ENCODE assay signal across 10 cellular contexts in the genomic region with DNA sequence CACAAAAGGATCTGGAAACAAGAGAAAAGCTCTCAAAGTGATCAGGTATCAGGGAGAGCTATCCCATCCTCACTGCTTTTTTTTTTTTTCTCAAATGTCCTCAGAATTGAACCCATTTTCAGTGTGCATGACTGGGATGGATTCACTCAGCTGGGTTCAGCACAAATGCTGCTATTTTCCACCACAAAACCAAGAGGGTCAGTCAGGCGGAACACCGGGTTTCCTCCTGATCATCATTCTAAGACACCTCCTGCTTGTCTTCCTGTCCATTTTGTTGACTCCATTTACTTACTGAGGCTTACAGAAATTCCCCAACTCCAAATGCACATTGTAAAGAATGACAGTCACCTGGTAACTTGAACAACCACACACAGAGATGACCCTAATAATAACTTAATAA. TPM values are rescaled to one million over a fixed set of nuclear protein-coding genes. Genes with fewer than 3 reads are reported as not detected.
DNase-seq lines count a peak whose midpoint lies in the region; ATAC-seq, FAIRE-seq and TF ChIP-seq lines count a peak whose summit lies in the region.
"Had no signal": no experiment of that assay in that cellular context is flagged by ENCODE, and none has a peak within 500 bp of the region (broad histone marks: within the 10 kb centered on the region; RNA-seq: fewer than 3 reads in every experiment).

No MANE protein-coding gene starts in this region.

- no peak for ATAC-seq in activated naive CD4-positive, alpha-beta T cell treated with anti-CD3 and anti-CD28 coated beads, Interleukin-2, amount 50 U/mL, for 72 hours
- ATAC-seq in HG03108 (IDR thresholded peaks at IDR 0.05; ENCODE audit: unreplicated experiment) = peak; percentile 73
- ATAC-seq in stimulated activated naive CD8-positive, alpha-beta T cell treated with anti-CD3 and anti-CD28 coated beads, Interleukin-15, Interleukin-2, amounts not matched to agents 100 U/mL and 50 U/mL, for 24 hours = no peak

- no peak overlapping the region for H4K91ac ChIP-seq in H1 (replicated peaks; ENCODE audit: insufficient read length, low read length)

- H3K9me3 ChIP-seq in H1 (ENCODE audit: insufficient read depth in 2 of 2, low read depth in 1 of 2, low read length in 1 of 2) (no peaks in the 10 kb centered on the region), thyroid gland (no peaks in the 10 kb centered on the region)

- H3K4me3 ChIP-seq in H1 (ENCODE audit: extremely low read depth in 1 of 4, insufficient read depth in 2 of 4, low read depth in 3 of 4, low read length in 4 of 4) (no peak overlapping the region), thyroid gland (replicated peaks in 1 of 3) (no peak overlapping the region)

- no peaks in the 10 kb centered on the region for H3K36me3 Mint-ChIP-seq in activated naive CD4-positive, alpha-beta T cell treated with anti-CD3 and anti-CD28 coated beads, Interleukin-2, amount 10 ng/mL, durations not matched to agents 7 days and 5 days
- peaks cover 0 to 3% of the 10 kb centered on the region in 2 donors for H3K36me3 Mint-ChIP-seq in activated naive CD4-positive, alpha-beta T cell treated with anti-CD3 and anti-CD28 coated beads, Interleukin-2, amount 50 U/mL, for 72 hours
- H3K36me3 Mint-ChIP-seq in activated CD4-positive, alpha-beta T cell treated with anti-CD3 and anti-CD28 coated beads, Interleukin-2, amount 10 ng/mL, durations not matched to agents 7 days and 5 days (ENCODE audit: low read depth) = no peaks in the 10 kb centered on the region

- H2BK120ac ChIP-seq in H1 (replicated peaks; ENCODE audit: low read depth, low read length) = no peak overlapping the region

- no peak for FAIRE-seq in H1 (lab: Jason Lieb, UNC)
- FAIRE-seq: A204.1, bronchial epithelial cell had no signal

- intact Hi-C loops in thyroid gland (cut with DNase I) = no loop called here

- H3K4ac ChIP-seq in H1 (replicated peaks; ENCODE audit: insufficient read length, low read depth, low read length) = no peak overlapping the region

- H3K27ac Mint-ChIP-seq in activated naive CD4-positive, alpha-beta T cell treated with anti-CD3 and anti-CD28 coated beads, Interleukin-2, amount 10 ng/mL, durations not matched to agents 7 days and 5 days = peak overlapping the region; percentile 50
- H3K27ac Mint-ChIP-seq in activated naive CD4-positive, alpha-beta T cell treated with anti-CD3 and anti-CD28 coated beads, Interleukin-2, amount 50 U/mL, for 72 hours = no peak overlapping the region
- H3K27ac Mint-ChIP-seq in activated CD4-positive, alpha-beta T cell treated with anti-CD3 and anti-CD28 coated beads, Interleukin-2, amount 10 ng/mL, durations not matched to agents 7 days and 5 days = no peak overlapping the region

- POLR2A ChIA-PET in H1 (lab: Charles Lee; ENCODE audit: partially characterized antibody) = interaction anchor here (1.1 kb wide), 1 partner anchor 11 kb away, joined by 4 read pairs; no protein-coding TSS in a partner anchor
- POLR2A ChIA-PET in activated CD4-positive, alpha-beta T cell treated with anti-CD3 and anti-CD28 coated beads, Interleukin-2, amount 10 ng/mL, durations not matched to agents 7 days and 5 days (lab: Charles Lee) = no interaction called here

- H3K36me3 ChIP-seq in H1 (ENCODE audit: control insufficient read depth in 2 of 4, insufficient read depth in 4 of 4, low read length in 3 of 4) (no peaks in the 10 kb centered on the region), thyroid gland (peaks cover 0 to 5% of the 10 kb centered on the region in 2 donors)

- no peak for TF ChIP-seq RAD21 in H1 (IDR thresholded peaks at IDR 0.05 in 1 of 2, conservative IDR thresholded peaks at IDR 0.05 in 1 of 2; ENCODE audit: low read depth in 2 of 2, low read length in 2 of 2)

- no peak overlapping the region for H2BK15ac ChIP-seq in H1 (ENCODE audit: low read length)

- peaks cover 10% of the 10 kb centered on the region for H3K27me3 Mint-ChIP-seq in activated naive CD4-positive, alpha-beta T cell treated with anti-CD3 and anti-CD28 coated beads, Interleukin-2, amount 10 ng/mL, durations not matched to agents 7 days and 5 days
- no peaks in the 10 kb centered on the region for H3K27me3 Mint-ChIP-seq in activated CD4-positive, alpha-beta T cell treated with anti-CD3 and anti-CD28 coated beads, Interleukin-2, amount 10 ng/mL, durations not matched to agents 7 days and 5 days

- H2AFZ ChIP-seq in H1 (ENCODE audit: low read length) = peak overlapping the region; percentile 63; the same call in 1 of the 2 replicates

- no peaks in the 10 kb centered on the region for H3K79me2 ChIP-seq in H1 (ENCODE audit: control insufficient read depth in 1 of 2, insufficient read depth in 2 of 2, low read length in 2 of 2)

- no peaks in the 10 kb centered on the region for H4K20me1 ChIP-seq in H1 (replicated peaks in 1 of 2; ENCODE audit: control insufficient read depth in 1 of 2, insufficient read depth in 2 of 2, low read length in 2 of 2)

- TF ChIP-seq POLR2A in H1 (IDR thresholded peaks at IDR 0.05; ENCODE audit: control extremely low read depth in 1 of 2, low read depth in 2 of 2, low read length in 2 of 2) (no peak), thyroid gland (IDR thresholded peaks at IDR 0.05) (no peak)

- H3K27me3 ChIP-seq in H1 (replicated peaks in 1 of 4; ENCODE audit: control insufficient read depth in 3 of 4, extremely low read depth in 1 of 4, insufficient read depth in 3 of 4, low read length in 3 of 4) (no peaks in the 10 kb centered on the region), thyroid gland (no peaks in the 10 kb centered on the region)

- H3K18ac ChIP-seq in H1 (ENCODE audit: extremely low read depth, low read length) = no peak overlapping the region; the same call in 1 of the 2 replicates

- H3K56ac ChIP-seq in H1 (replicated peaks; ENCODE audit: insufficient read length, low read depth, low read length) = no peak overlapping the region

- H4K8ac ChIP-seq in H1 (ENCODE audit: extremely low read depth, insufficient read depth, low read length) = no peak overlapping the region; the same call in 1 of the 2 replicates

- no peak overlapping the region for H4K5ac ChIP-seq in H1 (ENCODE audit: insufficient read length, low read depth, low read length)

- H2AK5ac ChIP-seq in H1 (ENCODE audit: low read depth, low read length) = no peak overlapping the region; the same call in 1 of the 2 replicates

- H3K27ac ChIP-seq in H1 (ENCODE audit: low read depth, low read length) (no peak overlapping the region), thyroid gland (peak overlapping the region; percentile 84 to 90 (median 86))

- no peaks in the 10 kb centered on the region for H3K79me1 ChIP-seq in H1 (ENCODE audit: low read depth, low read length)

- H2BK5ac ChIP-seq in H1 (ENCODE audit: low read depth, low read length) = peak overlapping the region; percentile 88

- H3K4me3 Mint-ChIP-seq in activated naive CD4-positive, alpha-beta T cell treated with anti-CD3 and anti-CD28 coated beads, Interleukin-2, amount 10 ng/mL, durations not matched to agents 7 days and 5 days = no peak overlapping the region
- no peak overlapping the region for H3K4me3 Mint-ChIP-seq in activated CD4-positive, alpha-beta T cell treated with anti-CD3 and anti-CD28 coated beads, Interleukin-2, amount 10 ng/mL, durations not matched to agents 7 days and 5 days

- WGBS in H1 (ENCODE audit: extremely low coverage in 1 of 2, insufficient coverage in 1 of 2, insufficient read length in 1 of 2, insufficient replicate concordance in 2 of 2, low coverage in 1 of 2, low lambda C conversion rate in 2 of 2, missing lambda C conversion rate in 1 of 2), 2 experiments = 96% methylated on average over 2 of the region's 2 CpGs; no CpG with 5 or more reads in 1 of the 2 experiments
- WGBS in thyroid gland, 2 donors = 54 to 55% methylated on average over 2 of the region's 2 CpGs

- H3K23ac ChIP-seq in H1 (ENCODE audit: insufficient read length) = no peak overlapping the region

- no peak overlapping the region for H3K9ac ChIP-seq in H1 (replicated peaks in 1 of 4; ENCODE audit: extremely low read depth in 1 of 4, low read depth in 3 of 4, low read length in 3 of 4)

- no peak overlapping the region for H3K14ac ChIP-seq in H1 (ENCODE audit: insufficient read length)

- DNase-seq in activated naive CD4-positive, alpha-beta T cell treated with anti-CD3 and anti-CD28 coated beads, Interleukin-2, amount 10 ng/mL, durations not matched to agents 7 days and 5 days = no peak
- DNase-seq in activated naive CD4-positive, alpha-beta T cell treated with anti-CD3 and anti-CD28 coated beads, Interleukin-2, amount 50 U/mL, for 72 hours (ENCODE audit: low spot score in 2 of 2) = no peak
- DNase-seq in H1 (ENCODE audit: low read depth in 1 of 2, low spot score in 2 of 2) = no peak
- DNase-seq in thyroid gland = peak in 1 of 2 donors; percentile 36
- no peak for DNase-seq in activated CD4-positive, alpha-beta T cell treated with anti-CD3 and anti-CD28 coated beads, Interleukin-2, amount 10 ng/mL, durations not matched to agents 7 days and 5 days
- no peak for DNase-seq in stimulated activated naive CD8-positive, alpha-beta T cell treated with anti-CD3 and anti-CD28 coated beads, Interleukin-15, Interleukin-2, amounts not matched to agents 100 U/mL and 50 U/mL, for 24 hours
- DNase-seq in NCI-H526 treated with DMSO at 0.1 percent for 48 hours (lab: John Stamatoyannopoulos, UW) = no peak

- H3K9me3 Mint-ChIP-seq in activated naive CD4-positive, alpha-beta T cell treated with anti-CD3 and anti-CD28 coated beads, Interleukin-2, amount 10 ng/mL, durations not matched to agents 7 days and 5 days = no peaks in the 10 kb centered on the region
- peaks cover 0 to 4% of the 10 kb centered on the region in 2 donors for H3K9me3 Mint-ChIP-seq in activated naive CD4-positive, alpha-beta T cell treated with anti-CD3 and anti-CD28 coated beads, Interleukin-2, amount 50 U/mL, for 72 hours
- no peaks in the 10 kb centered on the region for H3K9me3 Mint-ChIP-seq in activated CD4-positive, alpha-beta T cell treated with anti-CD3 and anti-CD28 coated beads, Interleukin-2, amount 10 ng/mL, durations not matched to agents 7 days and 5 days

- H2BK12ac ChIP-seq in H1 (ENCODE audit: low read depth, low read length) = peak overlapping the region; percentile 81; the same call in 1 of the 2 replicates

- H2BK20ac ChIP-seq in H1 (ENCODE audit: low read length) = 0 out of 2 replicates have a peak overlapping the region, but pooled peaks have one; percentile 13

- peaks cover 67% of the 10 kb centered on the region for H3K4me1 Mint-ChIP-seq in activated naive CD4-positive, alpha-beta T cell treated with anti-CD3 and anti-CD28 coated beads, Interleukin-2, amount 10 ng/mL, durations not matched to agents 7 days and 5 days
- peaks cover 51% of the 10 kb centered on the region for H3K4me1 Mint-ChIP-seq in activated CD4-positive, alpha-beta T cell treated with anti-CD3 and anti-CD28 coated beads, Interleukin-2, amount 10 ng/mL, durations not matched to agents 7 days and 5 days

- TF ChIP-seq CTCF in H1 (IDR thresholded peaks at IDR 0.05; ENCODE audit: control extremely low read depth in 1 of 3, insufficient read depth in 1 of 3, low read depth in 1 of 3, low read length in 3 of 3) (no peak), thyroid gland (IDR thresholded peaks at IDR 0.05) (no peak)

- TF ChIP-seq EP300 in H1 (IDR thresholded peaks at IDR 0.05; ENCODE audit: borderline replicate concordance in 1 of 2, low read depth in 2 of 2, low read length in 2 of 2) = no peak

- CTCF ChIA-PET in activated naive CD4-positive, alpha-beta T cell treated with anti-CD3 and anti-CD28 coated beads, Interleukin-2, amount 10 ng/mL, durations not matched to agents 7 days and 5 days (lab: Charles Lee) = no interaction called here
- CTCF ChIA-PET in H1 (lab: Charles Lee; ENCODE audit: partially characterized antibody) = interaction anchor here (0.7 to 13.4 kb wide), 6 partner anchors 8 to 130 kb away, joined by 3 to 208 read pairs (median 23); no protein-coding TSS in a partner anchor
- CTCF ChIA-PET in activated CD4-positive, alpha-beta T cell treated with anti-CD3 and anti-CD28 coated beads, Interleukin-2, amount 10 ng/mL, durations not matched to agents 7 days and 5 days (lab: Charles Lee) = interaction anchor here (1.0 kb wide), 1 partner anchor 9 kb away, joined by 5 read pairs; no protein-coding TSS in a partner anchor

- H3K4me2 ChIP-seq in H1 (ENCODE audit: insufficient read depth in 1 of 2, low read depth in 2 of 2, low read length in 2 of 2) = no peak overlapping the region

- H3K4me1 ChIP-seq in H1 (replicated peaks in 1 of 4; ENCODE audit: control insufficient read depth in 3 of 4, insufficient read depth in 4 of 4, low read length in 3 of 4) (peaks cover 0 to 6% (median 4%) of the 10 kb centered on the region in 4 experiments; a peak in 5 of 7 replicates), thyroid gland (peaks cover 94 to 100% of the 10 kb centered on the region in 2 donors)

- H3K23me2 ChIP-seq in H1 (ENCODE audit: low read depth, low read length) = no peaks in the 10 kb centered on the region

RNA-seq across cellular contexts. Expression of gene CYRIA, which starts 39.9 kb away (rescaled TPM):
- total RNA-seq in activated naive CD4-positive, alpha-beta T cell treated with anti-CD3 and anti-CD28 coated beads, Interleukin-2, amount 50 U/mL, for 72 hours = 1 to 10 TPM; 2.7 to 3.1 TPM
- 8.2 and 9.8 TPM in 2 replicates for total RNA-seq in H1 (2021; fragmentation: NEBNext Ultra II Directional; extraction: Animal tissue kit (Norgen Biotek cat#: 25700))
- polyA plus RNA-seq in H1 (2011; rRNA removed) = 0.80 and 1.5 TPM in 2 replicates
- polyA plus RNA-seq in H1 (2011; cell fraction: cytosol; rRNA removed) = 1.8 TPM
- 1.7 TPM for polyA plus RNA-seq in H1 (2011; cell fraction: nucleus; rRNA removed)
- 2.9 to 7.4 TPM (median 3.2 TPM) in 4 replicates for polyA plus RNA-seq in H1 (2012, experiment 1 of 2)
- polyA plus RNA-seq in H1 (2012, experiment 2 of 2) = 0.67 TPM
- polyA plus RNA-seq in H1 (2013, experiment 1 of 2) = 4.2 TPM
- 4.2 TPM for polyA plus RNA-seq in H1 (2013, experiment 2 of 2)
- 3.2 and 6.1 TPM in 2 replicates for polyA minus RNA-seq in H1 (2011; rRNA and poly(A)+ RNA removed)
- 3.5 TPM for polyA minus RNA-seq in H1 (2011; cell fraction: cytosol; rRNA and poly(A)+ RNA removed)
- 4.7 TPM for polyA minus RNA-seq in H1 (2011; cell fraction: nucleus; rRNA and poly(A)+ RNA removed)
- total RNA-seq in thyroid gland = 10 to 100 TPM; 33.6 to 79.0 (median 50.0) TPM
- under 1 TPM; 0.20 to 0.31 TPM for total RNA-seq in activated CD4-positive, alpha-beta T cell treated with anti-CD3 and anti-CD28 coated beads, Interleukin-2, amount 10 ng/mL, durations not matched to agents 7 days and 5 days
